ENCODE assay signal across 8 cellular contexts in genomic region chr6:150142657-150143501, GRCh38. TPM values are rescaled to one million over a fixed set of nuclear protein-coding genes. Genes with fewer than 3 reads are reported as not detected.
DNase-seq lines count a peak whose midpoint lies in the region; ATAC-seq and TF ChIP-seq lines count a peak whose summit lies in the region.

Gene PPP1R14C (plus strand): TSS chr6:150143044. CDS start chr6:150143193, 149 bp downstream.

- peak within 1 kb of the TSS; percentile 70 to 75 for H3K4me3 Mint-ChIP-seq in effector memory CD8-positive, alpha-beta T cell

- H2AFZ ChIP-seq in SU-DHL-6 (ENCODE audit: low read depth, low read length, severe bottlenecking) = peak within 1 kb of the TSS; percentile 83

- no peaks in the 10 kb centered on the region for H3K79me1 ChIP-seq in mesendoderm (ENCODE audit: low read length)

- H3K4me1 Mint-ChIP-seq in effector memory CD8-positive, alpha-beta T cell (ENCODE audit: low read depth in 2 of 2) = peaks cover 11 to 13% of the 10 kb centered on the region in 2 donors

- H3K27ac ChIP-seq in SU-DHL-6 (ENCODE audit: low read depth, low read length) (no peak within 1 kb of the TSS), mesendoderm (ENCODE audit: low read depth, low read length) (no peak within 1 kb of the TSS), temporal lobe (ENCODE audit: low read depth, low read length) (peak within 1 kb of the TSS; percentile 41), adrenal gland (no peak within 1 kb of the TSS)

- H3K27me3 Mint-ChIP-seq in effector memory CD8-positive, alpha-beta T cell = peaks cover 50 to 90% of the 10 kb centered on the region in 2 donors

- no peaks in the 10 kb centered on the region for H3K79me2 ChIP-seq in SU-DHL-6 (ENCODE audit: insufficient read depth, low read length)
- no peaks in the 10 kb centered on the region for H3K79me2 ChIP-seq in mesendoderm (ENCODE audit: control insufficient read depth, insufficient read depth, low read length)

- H4K8ac ChIP-seq in mesendoderm (ENCODE audit: low read depth, low read length) = no peak within 1 kb of the TSS

- peaks cover 11% of the 10 kb centered on the region; the same call in 1 of the 2 replicates for H3F3A ChIP-seq in SU-DHL-6 (ENCODE audit: insufficient read depth)

- H3K36me3 ChIP-seq in SU-DHL-6 (ENCODE audit: low read length) (no peaks in the 10 kb centered on the region), mesendoderm (ENCODE audit: control insufficient read depth, insufficient read depth, low read length) (no peaks in the 10 kb centered on the region), BE2C (no peaks in the 10 kb centered on the region), adrenal gland (replicated peaks in 1 of 2) (no peaks in the 10 kb centered on the region)

- no peak within 1 kb of the TSS for H2BK15ac ChIP-seq in mesendoderm (replicated peaks; ENCODE audit: low read depth)

- H3K4ac ChIP-seq in mesendoderm (ENCODE audit: low read depth, low read length) = no peak within 1 kb of the TSS

- peak; percentile 45 for DNase-seq in AG08395 (ENCODE audit: low spot score)
- peak; percentile 79 for DNase-seq in HEK293T (ENCODE audit: extremely low spot score)
- peak in 2 of 3 experiments; percentile 3 to 14 for DNase-seq in effector memory CD8-positive, alpha-beta T cell
- peak; percentile 63 for DNase-seq in mesendoderm
- DNase-seq in BE2C = no peak
- DNase-seq in adrenal gland = no peak

- intact Hi-C loops in adrenal gland (cut with DNase I) = no loop called here

- H3K4me1 ChIP-seq in mesendoderm (ENCODE audit: control insufficient read depth, low read depth, low read length) = no peaks in the 10 kb centered on the region
- H3K4me1 ChIP-seq in BE2C = no peaks in the 10 kb centered on the region
- peaks cover 0 to 15% of the 10 kb centered on the region in 2 donors for H3K4me1 ChIP-seq in adrenal gland (replicated peaks in 1 of 2)

- no peak within 1 kb of the TSS for H2BK5ac ChIP-seq in mesendoderm (ENCODE audit: low read length)

- no peak within 1 kb of the TSS for H4K5ac ChIP-seq in mesendoderm (ENCODE audit: low read length)

- H3K56ac ChIP-seq in mesendoderm (ENCODE audit: low read length) = no peak within 1 kb of the TSS

- H3K4me3 ChIP-seq in SU-DHL-6 (ENCODE audit: insufficient read depth, low read length, poor library complexity, severe bottlenecking) = peak within 1 kb of the TSS; percentile 68
- peak within 1 kb of the TSS; percentile 7 for H3K4me3 ChIP-seq in mesendoderm (ENCODE audit: low read length)
- no peak within 1 kb of the TSS for H3K4me3 ChIP-seq in BE2C (ENCODE audit: low read depth, low read length)
- peak within 1 kb of the TSS in 1 of 4 donors; percentile 50 for H3K4me3 ChIP-seq in adrenal gland

- no peaks in the 10 kb centered on the region for H3K9me2 ChIP-seq in SU-DHL-6 (replicated peaks; ENCODE audit: insufficient read depth, low read length)

- no peaks in the 10 kb centered on the region for H3K9me3 ChIP-seq in SU-DHL-6 (ENCODE audit: insufficient read depth, low read length)
- no peaks in the 10 kb centered on the region for H3K9me3 ChIP-seq in BE2C
- no peaks in the 10 kb centered on the region for H3K9me3 ChIP-seq in adrenal gland (replicated peaks in 1 of 3)

- H3K9ac ChIP-seq in SU-DHL-6 (ENCODE audit: low read length) = peak within 1 kb of the TSS; percentile 56
- H3K9ac ChIP-seq in mesendoderm (ENCODE audit: low read length) = no peak within 1 kb of the TSS

- H2AK5ac ChIP-seq in mesendoderm (ENCODE audit: low read length) = no peak within 1 kb of the TSS

- POLR2A ChIA-PET in HEK293T (lab: Yijun Ruan, JAX) = interaction anchor here (0.6 to 2.5 kb wide), 6 partner anchors 9 to 194 kb away, joined by 4 to 5 read pairs (median 4); no protein-coding TSS in a partner anchor

- H3K9me3 Mint-ChIP-seq in effector memory CD8-positive, alpha-beta T cell = no peaks in the 10 kb centered on the region

- no peaks in the 10 kb centered on the region for H3K27me3 ChIP-seq in SU-DHL-6 (ENCODE audit: low read length)
- peaks cover 22% of the 10 kb centered on the region for H3K27me3 ChIP-seq in mesendoderm (ENCODE audit: insufficient read depth, low read length, poor library complexity)
- peaks cover 75% of the 10 kb centered on the region for H3K27me3 ChIP-seq in BE2C
- H3K27me3 ChIP-seq in adrenal gland = peaks cover 48% of the 10 kb centered on the region

- TF ChIP-seq CTCF in SU-DHL-6 (IDR thresholded peaks at IDR 0.05; ENCODE audit: insufficient read depth, low read length, poor library complexity, severe bottlenecking) (no peak), BE2C (IDR thresholded peaks at IDR 0.05; ENCODE audit: low read depth, low read length) (no peak), adrenal gland (IDR thresholded peaks at IDR 0.05) (no peak)

- H3K23ac ChIP-seq in mesendoderm (ENCODE audit: low read length) = no peak within 1 kb of the TSS

- no peak within 1 kb of the TSS for H2BK120ac ChIP-seq in mesendoderm (ENCODE audit: low read depth, low read length)

- TF ChIP-seq POLR2A in adrenal gland (IDR thresholded peaks at IDR 0.05) = no peak

- peak; percentile 72 for ATAC-seq in effector memory CD8-positive, alpha-beta T cell (replicated peaks)

- no peaks in the 10 kb centered on the region for H4K20me1 ChIP-seq in SU-DHL-6 (ENCODE audit: low read depth, low read length)

- no CpG with 5 or more reads among the region's 103 CpGs for WGBS in mesendoderm (ENCODE audit: extremely low coverage, insufficient coverage, low lambda C conversion rate)
- WGBS in adrenal gland, 4 donors = 0 to 1% (median 0%) methylated on average over 27 to 103 of the region's 103 CpGs; no CpG with 5 or more reads in 1 of the 4 donors

- H3K36me3 Mint-ChIP-seq in effector memory CD8-positive, alpha-beta T cell (ENCODE audit: insufficient read depth) = peaks cover 4% of the 10 kb centered on the region

- no peak within 1 kb of the TSS for H3K18ac ChIP-seq in mesendoderm (ENCODE audit: low read length)

- peak within 1 kb of the TSS in 1 of 2 donors; percentile 20 for H3K27ac Mint-ChIP-seq in effector memory CD8-positive, alpha-beta T cell

- peak within 1 kb of the TSS; percentile 78 for H3K4me2 ChIP-seq in SU-DHL-6 (ENCODE audit: low read depth, low read length, poor library complexity, severe bottlenecking)
- peak within 1 kb of the TSS; percentile 60 for H3K4me2 ChIP-seq in mesendoderm (ENCODE audit: low read length)

- CTCF ChIA-PET in HEK293T (lab: Yijun Ruan, JAX) = interaction anchor here (0.6 to 1.5 kb wide), 3 partner anchors 8 to 1192 kb away, joined by 3 to 9 read pairs (median 4); no protein-coding TSS in a partner anchor

TF ChIP-seq in HEK293T, 16 proteins besides CTCF, POLR2A, EP300 and RAD21:
- no peak for TF ChIP-seq SUZ12 (IDR thresholded peaks at IDR 0.05)
- TF ChIP-seq BHLHE40 (IDR thresholded peaks at IDR 0.05; ENCODE audit: borderline replicate concordance) = no peak
- TF ChIP-seq LEF1 (IDR thresholded peaks at IDR 0.05; ENCODE audit: borderline replicate concordance) = peak; percentile 66; the same call in 1 of the 2 replicates
- TF ChIP-seq, protein P1, sequence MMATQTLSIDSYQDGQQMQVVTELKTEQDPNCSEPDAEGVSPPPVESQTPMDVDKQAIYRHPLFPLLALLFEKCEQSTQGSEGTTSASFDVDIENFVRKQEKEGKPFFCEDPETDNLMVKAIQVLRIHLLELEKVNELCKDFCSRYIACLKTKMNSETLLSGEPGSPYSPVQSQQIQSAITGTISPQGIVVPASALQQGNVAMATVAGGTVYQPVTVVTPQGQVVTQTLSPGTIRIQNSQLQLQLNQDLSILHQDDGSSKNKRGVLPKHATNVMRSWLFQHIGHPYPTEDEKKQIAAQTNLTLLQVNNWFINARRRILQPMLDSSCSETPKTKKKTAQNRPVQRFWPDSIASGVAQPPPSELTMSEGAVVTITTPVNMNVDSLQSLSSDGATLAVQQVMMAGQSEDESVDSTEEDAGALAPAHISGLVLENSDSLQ (IDR thresholded peaks at IDR 0.05) = peak; percentile 66
- TF ChIP-seq ELF4 (IDR thresholded peaks at IDR 0.05) = no peak
- no peak for TF ChIP-seq TARDBP (IDR thresholded peaks at IDR 0.05)
- no peak for TF ChIP-seq FOXA1 (IDR thresholded peaks at IDR 0.05)
- 0 out of 2 replicates have a peak, but pooled peaks have one; percentile 52 for TF ChIP-seq ARNT (IDR thresholded peaks at IDR 0.05)
- peak; percentile 66 for TF ChIP-seq L3MBTL2 (conservative IDR thresholded peaks at IDR 0.05)

RNA-seq across cellular contexts. Expression of gene PPP1R14C, which starts in this region (rescaled TPM):
- polyA plus RNA-seq in mesendoderm (2013, experiment 1 of 2) = 0.59 TPM
- polyA plus RNA-seq in mesendoderm (2013, experiment 2 of 2) = 0.57 TPM
- total RNA-seq in temporal lobe (48.7 TPM), adrenal gland (under 1 TPM in 4 of 8 donors, not detected in 4; 0.11 to 0.27 (median 0.16) TPM)
- not detected for polyA plus RNA-seq in BE2C (2012; ENCODE audit: insufficient read depth, insufficient read length, low read depth)
- under 1 TPM; 0.13 to 0.46 (median 0.32) TPM for polyA plus RNA-seq in adrenal gland

Comparison
In these comparisons a context has a peak if more than half of its experiments do, and no peak if none do; other contexts are left out.
1. RNA of gene PPP1R14C (total RNA-seq): 48.7 TPM in temporal lobe (single experiment); 0.11 to 0.27 TPM in adrenal gland; every median in the first group is over 10 times any median in the second.
2. DNase-seq: peak in AG08395 (single experiment), HEK293T (single experiment), effector memory CD8-positive, alpha-beta T cell (2 of 3) and mesendoderm (single experiment); none in BE2C (single experiment) and adrenal gland (0 of 7).